27 cellular contexts compared by ENCODE assay signal in the genomic region with DNA sequence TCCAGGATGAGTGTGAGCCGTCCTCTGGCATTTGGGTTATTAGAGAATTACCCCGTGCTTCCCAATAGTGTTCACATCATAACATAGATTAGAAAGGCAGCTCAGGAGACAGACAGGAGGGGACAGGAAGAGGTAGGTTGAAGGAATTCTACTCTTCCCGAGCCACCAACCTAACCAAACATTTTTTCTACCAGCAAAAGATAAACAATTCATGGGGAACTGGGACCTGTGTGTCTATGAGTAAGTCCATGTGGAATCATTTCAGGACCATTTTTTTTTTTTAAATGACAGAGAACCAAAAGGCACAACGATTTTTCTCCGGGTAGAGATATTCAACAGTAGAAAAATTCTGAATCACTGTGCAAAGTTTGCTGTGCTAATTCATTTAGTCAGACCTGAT.
"Had no signal": no experiment of that assay in that cellular context is flagged by ENCODE, and none has a peak within 500 bp of the region (broad histone marks: within the 10 kb centered on the region; RNA-seq: fewer than 3 reads in every experiment).

No MANE protein-coding gene starts in this region.

- H3K27ac ChIP-seq: colonic mucosa, esophagus muscularis mucosa, gastrocnemius medialis, lower lobe of right lung, right lobe of liver, skin epidermis, suprapubic skin, tibial nerve, VCaP had no signal

- H3K9me3 ChIP-seq: colonic mucosa, esophagus muscularis mucosa, gastrocnemius medialis, lower lobe of right lung, right lobe of liver, suprapubic skin, tibial nerve had no signal

- H3K4me1 Mint-ChIP-seq: activated CD8-positive, alpha-beta memory T cell treated with anti-CD3 and anti-CD28 coated beads, Interleukin-2, amount 10 ng/mL, durations not matched to agents 7 days and 5 days; activated naive CD8-positive, alpha-beta T cell treated with anti-CD3 and anti-CD28 coated beads, Interleukin-2, amount 50 U/mL, for 24 hours; naive B cell; stimulated activated effector memory CD8-positive, alpha-beta T cell treated with anti-CD3 and anti-CD28 coated beads, Interleukin-12 subunit alpha, Interleukin-12 subunit beta, amount 100 ng/mL, for 72 hours had no signal

- H3K27ac Mint-ChIP-seq: activated CD4-positive, alpha-beta memory T cell treated with anti-CD3 and anti-CD28 coated beads, Interleukin-2, amount 10 ng/mL, durations not matched to agents 7 days and 5 days; activated CD4-positive, alpha-beta T cell treated with anti-CD3 and anti-CD28 coated beads, Interleukin-2, amount 10 ng/mL, durations not matched to agents 24 days and 14 days; activated CD8-positive, alpha-beta memory T cell treated with anti-CD3 and anti-CD28 coated beads, Interleukin-2, amount 10 ng/mL, durations not matched to agents 7 days and 5 days; activated naive CD8-positive, alpha-beta T cell treated with anti-CD3 and anti-CD28 coated beads, Interleukin-2, amount 50 U/mL, for 24 hours; naive B cell; stimulated activated effector memory CD8-positive, alpha-beta T cell treated with anti-CD3 and anti-CD28 coated beads, Interleukin-12 subunit alpha, Interleukin-12 subunit beta, amount 100 ng/mL, for 72 hours; T-helper 2 cell treated with Interferon-gamma antibody and Interleukin-4, amounts not matched to agents 5 μg/mL and 100 μg/mL, for 36 hours had no signal

- H3K36me3 ChIP-seq: colonic mucosa, esophagus muscularis mucosa, gastrocnemius medialis, lower lobe of right lung, right lobe of liver, suprapubic skin, tibial nerve had no signal

- H3K4me1 ChIP-seq: colonic mucosa, esophagus muscularis mucosa, lower lobe of right lung, right lobe of liver, suprapubic skin, tibial nerve had no signal

- H3K27me3 Mint-ChIP-seq: activated naive CD8-positive, alpha-beta T cell treated with anti-CD3 and anti-CD28 coated beads, Interleukin-2, amount 50 U/mL, for 24 hours; stimulated activated naive CD8-positive, alpha-beta T cell treated with anti-CD3 and anti-CD28 coated beads, Interleukin-15, amount 100 ng/mL, for 72 hours had no signal

- H3K9me3 Mint-ChIP-seq: activated CD4-positive, alpha-beta memory T cell treated with anti-CD3 and anti-CD28 coated beads, Interleukin-2, amount 10 ng/mL, durations not matched to agents 7 days and 5 days; activated naive CD8-positive, alpha-beta T cell treated with anti-CD3 and anti-CD28 coated beads, Interleukin-2, amount 50 U/mL, for 24 hours; stimulated activated effector memory CD8-positive, alpha-beta T cell treated with anti-CD3 and anti-CD28 coated beads, Interleukin-12 subunit alpha, Interleukin-12 subunit beta, amount 100 ng/mL, for 72 hours; T-helper 2 cell treated with Interferon-gamma antibody and Interleukin-4, amounts not matched to agents 5 μg/mL and 100 μg/mL, for 36 hours had no signal

- H3K4me3 ChIP-seq: colonic mucosa, esophagus muscularis mucosa, gastrocnemius medialis, lower lobe of right lung, right lobe of liver, skin epidermis, suprapubic skin, tibial nerve had no signal

- FAIRE-seq: bronchial epithelial cell, keratinocyte had no signal

- DNase-seq: activated CD4-positive, alpha-beta memory T cell treated with anti-CD3 and anti-CD28 coated beads, Interleukin-2, amount 10 ng/mL, durations not matched to agents 7 days and 5 days; activated CD4-positive, alpha-beta T cell treated with anti-CD3 and anti-CD28 coated beads, Interleukin-2, amount 10 ng/mL, durations not matched to agents 24 days and 14 days; activated CD8-positive, alpha-beta memory T cell treated with anti-CD3 and anti-CD28 coated beads, Interleukin-2, amount 10 ng/mL, durations not matched to agents 7 days and 5 days; activated effector memory CD4-positive, alpha-beta T cell treated with anti-CD3 and anti-CD28 coated beads, Interleukin-2, amount 50 U/mL, for 16 hours; activated naive CD4-positive, alpha-beta T cell treated with anti-CD3 and anti-CD28 coated beads, Interleukin-2, amount 50 U/mL, for 16 hours; activated naive CD8-positive, alpha-beta T cell treated with anti-CD3 and anti-CD28 coated beads, Interleukin-2, amount 50 U/mL, for 24 hours; activated T-cell treated with anti-CD3 and anti-CD28 coated beads for 4 hours; colonic mucosa; gastrocnemius medialis; head of caudate nucleus; lower lobe of right lung; naive B cell; nucleus accumbens; posterior cingulate gyrus; right lobe of liver; stimulated activated CD4-positive, alpha-beta T cell treated with anti-CD3 and anti-CD28 coated beads, Interleukin-2, amount 100 ng/mL, for 24 hours; stimulated activated naive CD8-positive, alpha-beta T cell treated with anti-CD3 and anti-CD28 coated beads, Interleukin-15, amount 100 ng/mL, for 72 hours had no signal

- H3K36me3 Mint-ChIP-seq: activated CD8-positive, alpha-beta memory T cell treated with anti-CD3 and anti-CD28 coated beads, Interleukin-2, amount 10 ng/mL, durations not matched to agents 7 days and 5 days; naive B cell; stimulated activated effector memory CD8-positive, alpha-beta T cell treated with anti-CD3 and anti-CD28 coated beads, Interleukin-12 subunit alpha, Interleukin-12 subunit beta, amount 100 ng/mL, for 72 hours had no signal

- ATAC-seq: activated CD4-positive, CD25-positive, alpha-beta regulatory T cell treated with anti-CD3 and anti-CD28 coated beads, Interleukin-2, amount 50 U/mL, for 24 hours; activated CD8-positive, alpha-beta memory T cell treated with anti-CD3 and anti-CD28 coated beads, Interleukin-2, amount 10 ng/mL, durations not matched to agents 7 days and 5 days; activated naive CD8-positive, alpha-beta T cell treated with anti-CD3 and anti-CD28 coated beads, Interleukin-2, amount 50 U/mL, for 24 hours; gastrocnemius medialis; lower lobe of right lung; right lobe of liver; stimulated activated effector memory CD8-positive, alpha-beta T cell treated with anti-CD3 and anti-CD28 coated beads, Interleukin-12 subunit alpha, Interleukin-12 subunit beta, amount 100 ng/mL, for 72 hours; stimulated activated naive CD8-positive, alpha-beta T cell treated with anti-CD3 and anti-CD28 coated beads, Interleukin-15, amount 100 ng/mL, for 72 hours had no signal

- H3K4me3 Mint-ChIP-seq: activated CD4-positive, alpha-beta memory T cell treated with anti-CD3 and anti-CD28 coated beads, Interleukin-2, amount 10 ng/mL, durations not matched to agents 7 days and 5 days; activated CD4-positive, alpha-beta T cell treated with anti-CD3 and anti-CD28 coated beads, Interleukin-2, amount 10 ng/mL, durations not matched to agents 24 days and 14 days; activated CD8-positive, alpha-beta memory T cell treated with anti-CD3 and anti-CD28 coated beads, Interleukin-2, amount 10 ng/mL, durations not matched to agents 7 days and 5 days; activated naive CD8-positive, alpha-beta T cell treated with anti-CD3 and anti-CD28 coated beads, Interleukin-2, amount 50 U/mL, for 24 hours; stimulated activated effector memory CD8-positive, alpha-beta T cell treated with anti-CD3 and anti-CD28 coated beads, Interleukin-12 subunit alpha, Interleukin-12 subunit beta, amount 100 ng/mL, for 72 hours; stimulated activated naive CD8-positive, alpha-beta T cell treated with anti-CD3 and anti-CD28 coated beads, Interleukin-15, amount 100 ng/mL, for 72 hours; T-helper 2 cell treated with Interferon-gamma antibody and Interleukin-4, amounts not matched to agents 5 μg/mL and 100 μg/mL, for 36 hours had no signal

- H3K27me3 ChIP-seq: colonic mucosa, esophagus muscularis mucosa, gastrocnemius medialis, right lobe of liver, suprapubic skin, tibial nerve had no signal
